In genomic region chr18:30512872-30513271, GRCh38 we compare ENCODE assay signal across 22 cellular contexts.
DNase-seq lines count a peak whose midpoint lies in the region; ATAC-seq, FAIRE-seq and TF ChIP-seq lines count a peak whose summit lies in the region.
"Had no signal": no experiment of that assay in that cellular context is flagged by ENCODE, and none has a peak within 500 bp of the region (broad histone marks: within the 10 kb centered on the region; RNA-seq: fewer than 3 reads in every experiment).

No MANE protein-coding gene starts in this region.

- no peaks in the 10 kb centered on the region for H3K27me3 Mint-ChIP-seq in neural progenitor cell (ENCODE audit: insufficient read depth, low read depth)
- H3K27me3 Mint-ChIP-seq: CD4-positive, CD25-positive, alpha-beta regulatory T cell; CD8-positive, alpha-beta memory T cell had no signal

- TF ChIP-seq EP300 in H1 (IDR thresholded peaks at IDR 0.05; ENCODE audit: borderline replicate concordance in 1 of 2, low read depth in 2 of 2, low read length in 2 of 2) (no peak), upper lobe of left lung (IDR thresholded peaks at IDR 0.05) (no peak)

- CTCF ChIA-PET in H1 (lab: Charles Lee; ENCODE audit: partially characterized antibody): interaction anchor here (1.7 kb wide), 1 partner anchor 8 kb away, joined by 3 read pairs; no protein-coding TSS in a partner anchor

- H3K36me3 Mint-ChIP-seq in neural progenitor cell: no peaks in the 10 kb centered on the region
- H3K36me3 Mint-ChIP-seq: CD4-positive, CD25-positive, alpha-beta regulatory T cell; CD8-positive, alpha-beta memory T cell had no signal

- H4K91ac ChIP-seq in H1 (replicated peaks; ENCODE audit: insufficient read length, low read length): no peak overlapping the region

- TF ChIP-seq POLR2A in H1 (IDR thresholded peaks at IDR 0.05; ENCODE audit: control extremely low read depth in 1 of 2, low read depth in 2 of 2, low read length in 2 of 2) (no peak), upper lobe of left lung (IDR thresholded peaks at IDR 0.05) (no peak), prostate gland (IDR thresholded peaks at IDR 0.05) (no peak)

- no peak overlapping the region for H2BK20ac ChIP-seq in H1 (ENCODE audit: low read length)

- no peak overlapping the region for H3K4me3 Mint-ChIP-seq in neural progenitor cell
- H3K4me3 Mint-ChIP-seq: CD4-positive, CD25-positive, alpha-beta regulatory T cell; CD8-positive, alpha-beta memory T cell; GM23338; HFFc6 had no signal

- POLR2A ChIA-PET in H1 (lab: Charles Lee; ENCODE audit: partially characterized antibody): no interaction called here

- H2BK120ac ChIP-seq in H1 (replicated peaks; ENCODE audit: low read depth, low read length): no peak overlapping the region

- H3K9ac ChIP-seq in H1 (replicated peaks in 1 of 4; ENCODE audit: extremely low read depth in 1 of 4, low read depth in 3 of 4, low read length in 3 of 4) (no peak overlapping the region), neural progenitor cell (no peak overlapping the region)

- TF ChIP-seq CTCF in H1 (IDR thresholded peaks at IDR 0.05; ENCODE audit: control extremely low read depth in 1 of 3, insufficient read depth in 1 of 3, low read depth in 1 of 3, low read length in 3 of 3) (no peak), neural progenitor cell (IDR thresholded peaks at IDR 0.05) (no peak), upper lobe of left lung (IDR thresholded peaks at IDR 0.05) (no peak), prostate gland (IDR thresholded peaks at IDR 0.05) (no peak)

- no peak overlapping the region for H3K56ac ChIP-seq in H1 (replicated peaks; ENCODE audit: insufficient read length, low read depth, low read length)

- no peaks in the 10 kb centered on the region for H3F3A ChIP-seq in neural progenitor cell (ENCODE audit: low read depth)

- H3K9me3 Mint-ChIP-seq in neural progenitor cell: no peaks in the 10 kb centered on the region
- H3K9me3 Mint-ChIP-seq: GM23338 had no signal

- no peak overlapping the region for H4K5ac ChIP-seq in H1 (ENCODE audit: insufficient read length, low read depth, low read length)

- 81% methylated on average over 4 of the region's 4 CpGs; no CpG with 5 or more reads in 1 of the 2 experiments for WGBS in H1 (ENCODE audit: extremely low coverage in 1 of 2, insufficient coverage in 1 of 2, insufficient read length in 1 of 2, insufficient replicate concordance in 2 of 2, low coverage in 1 of 2, low lambda C conversion rate in 2 of 2, missing lambda C conversion rate in 1 of 2), 2 experiments
- WGBS in upper lobe of left lung, 2 donors: 94 to 100% methylated on average over 1 to 4 of the region's 4 CpGs
- WGBS in prostate gland: 87% methylated on average over 4 of the region's 4 CpGs

- DNase-seq in H1 (ENCODE audit: low read depth in 1 of 2, low spot score in 2 of 2): no peak
- DNase-seq in neural progenitor cell (ENCODE audit: low spot score): no peak
- peak in 1 of 2 donors; percentile 20 for DNase-seq in upper lobe of left lung
- DNase-seq in prostate gland (ENCODE audit: low spot score): no peak
- no peak for DNase-seq in Ammon's horn (ENCODE audit: low spot score)
- DNase-seq: BE2C; C1 segment of cervical spinal cord; CD4-positive, CD25-positive, alpha-beta regulatory T cell; CD8-positive, alpha-beta memory T cell; COR-L47; DMS 273 treated with DMSO at 0.1 percent for 48 hours; DMS53; DND-41; EL; H7; HFFc6; IMR-90 had no signal

- H3K27ac ChIP-seq in H1 (ENCODE audit: low read depth, low read length): no peak overlapping the region
- H3K27ac ChIP-seq in neural progenitor cell: no peak overlapping the region
- no peak overlapping the region for H3K27ac ChIP-seq in upper lobe of left lung
- H3K27ac ChIP-seq in prostate gland: no peak overlapping the region

- no peak for TF ChIP-seq RAD21 in H1 (IDR thresholded peaks at IDR 0.05 in 1 of 2, conservative IDR thresholded peaks at IDR 0.05 in 1 of 2; ENCODE audit: low read depth in 2 of 2, low read length in 2 of 2)

- H3K79me2 ChIP-seq in H1 (ENCODE audit: control insufficient read depth in 1 of 2, insufficient read depth in 2 of 2, low read length in 2 of 2) (no peaks in the 10 kb centered on the region), neural progenitor cell (ENCODE audit: low read depth) (no peaks in the 10 kb centered on the region)

- H3K9me3 ChIP-seq in H1 (ENCODE audit: insufficient read depth in 2 of 2, low read depth in 1 of 2, low read length in 1 of 2) (no peaks in the 10 kb centered on the region), neural progenitor cell (ENCODE audit: low read depth) (no peaks in the 10 kb centered on the region), upper lobe of left lung (no peaks in the 10 kb centered on the region), prostate gland (no peaks in the 10 kb centered on the region)
- H3K9me3 ChIP-seq: BE2C had no signal

- H3K23ac ChIP-seq in H1 (ENCODE audit: insufficient read length): no peak overlapping the region

- ATAC-seq in upper lobe of left lung (ENCODE audit: low FRiP score in 2 of 2) (peak; percentile 38 to 61), GM18909 (IDR thresholded peaks at IDR 0.05; ENCODE audit: poor library complexity, unreplicated experiment) (no peak)
- ATAC-seq: GM12878, GM23338, HCT116 had no signal

- H3K27me3 ChIP-seq in H1 (replicated peaks in 1 of 4; ENCODE audit: control insufficient read depth in 3 of 4, extremely low read depth in 1 of 4, insufficient read depth in 3 of 4, low read length in 3 of 4) (no peaks in the 10 kb centered on the region), neural progenitor cell (no peaks in the 10 kb centered on the region), upper lobe of left lung (no peaks in the 10 kb centered on the region), prostate gland (replicated peaks; ENCODE audit: insufficient read depth) (no peaks in the 10 kb centered on the region)
- H3K27me3 ChIP-seq: BE2C had no signal

- no peaks in the 10 kb centered on the region for H3K79me1 ChIP-seq in H1 (ENCODE audit: low read depth, low read length)

- H2AFZ ChIP-seq in H1 (ENCODE audit: low read length) (no peak overlapping the region), neural progenitor cell (replicated peaks) (peak overlapping the region; percentile 72)
- H2AFZ ChIP-seq: GM23338 had no signal

- H3K36me3 ChIP-seq in H1 (ENCODE audit: control insufficient read depth in 2 of 4, insufficient read depth in 4 of 4, low read length in 3 of 4) (no peaks in the 10 kb centered on the region), neural progenitor cell (no peaks in the 10 kb centered on the region), upper lobe of left lung (no peaks in the 10 kb centered on the region), prostate gland (no peaks in the 10 kb centered on the region)
- H3K36me3 ChIP-seq: BE2C had no signal

- H3K23me2 ChIP-seq in H1 (ENCODE audit: low read depth, low read length): no peaks in the 10 kb centered on the region

- peak overlapping the region; percentile 77; the same call in 1 of the 2 replicates for H2BK15ac ChIP-seq in H1 (ENCODE audit: low read length)

- H4K8ac ChIP-seq in H1 (ENCODE audit: extremely low read depth, insufficient read depth, low read length): no peak overlapping the region

- intact Hi-C loops in prostate gland (cut with DNase I): no loop called here

- H2AK5ac ChIP-seq in H1 (ENCODE audit: low read depth, low read length): no peak overlapping the region

- no peaks in the 10 kb centered on the region for H3K4me1 Mint-ChIP-seq in neural progenitor cell
- H3K4me1 Mint-ChIP-seq: CD4-positive, CD25-positive, alpha-beta regulatory T cell; CD8-positive, alpha-beta memory T cell; GM23338 had no signal

- FAIRE-seq in H1 (lab: Jason Lieb, UNC): no peak
- FAIRE-seq: GM12878, HTR-8/SVneo had no signal

- no peak overlapping the region for H2BK12ac ChIP-seq in H1 (ENCODE audit: low read depth, low read length)

- no peak overlapping the region for H2BK5ac ChIP-seq in H1 (ENCODE audit: low read depth, low read length)

- H3K4me1 ChIP-seq in H1 (replicated peaks in 1 of 4; ENCODE audit: control insufficient read depth in 3 of 4, insufficient read depth in 4 of 4, low read length in 3 of 4) (no peaks in the 10 kb centered on the region), neural progenitor cell (no peaks in the 10 kb centered on the region), upper lobe of left lung (no peaks in the 10 kb centered on the region), prostate gland (replicated peaks) (no peaks in the 10 kb centered on the region)
- H3K4me1 ChIP-seq: BE2C had no signal

- H3K14ac ChIP-seq in H1 (ENCODE audit: insufficient read length): no peak overlapping the region

- H3K4ac ChIP-seq in H1 (replicated peaks; ENCODE audit: insufficient read length, low read depth, low read length): no peak overlapping the region

- H3K4me3 ChIP-seq in H1 (ENCODE audit: extremely low read depth in 1 of 4, insufficient read depth in 2 of 4, low read depth in 3 of 4, low read length in 4 of 4): no peak overlapping the region
- no peak overlapping the region for H3K4me3 ChIP-seq in neural progenitor cell
- no peak overlapping the region for H3K4me3 ChIP-seq in upper lobe of left lung
- no peak overlapping the region for H3K4me3 ChIP-seq in prostate gland
- H3K4me3 ChIP-seq: GM12878, GM23338 had no signal

- H4K20me1 ChIP-seq in H1 (replicated peaks in 1 of 2; ENCODE audit: control insufficient read depth in 1 of 2, insufficient read depth in 2 of 2, low read length in 2 of 2) (no peaks in the 10 kb centered on the region), neural progenitor cell (ENCODE audit: low read depth) (no peaks in the 10 kb centered on the region)

- H3K4me2 ChIP-seq in H1 (ENCODE audit: insufficient read depth in 1 of 2, low read depth in 2 of 2, low read length in 2 of 2) (no peak overlapping the region), neural progenitor cell (no peak overlapping the region)
- H3K4me2 ChIP-seq: GM23338 had no signal

- H3K27ac Mint-ChIP-seq in neural progenitor cell: peak overlapping the region; percentile 85
- H3K27ac Mint-ChIP-seq: CD4-positive, CD25-positive, alpha-beta regulatory T cell; CD8-positive, alpha-beta memory T cell; GM23338; HFFc6 had no signal

- 0 out of 2 replicates have a peak overlapping the region, but pooled peaks have one; percentile 6 for H3K18ac ChIP-seq in H1 (ENCODE audit: extremely low read depth, low read length)

TF ChIP-seq in H1, 55 proteins besides CTCF, POLR2A, EP300 and RAD21 (continues in another document):
- TF ChIP-seq HDAC2 (IDR thresholded peaks at IDR 0.05; ENCODE audit: borderline replicate concordance in 1 of 2, low read depth in 2 of 2, low read length in 2 of 2): no peak
- TF ChIP-seq EGR1 (IDR thresholded peaks at IDR 0.05; ENCODE audit: borderline replicate concordance, low read depth, low read length): no peak
- TF ChIP-seq SIN3A (conservative IDR thresholded peaks at IDR 0.05 in 1 of 2, IDR thresholded peaks at IDR 0.05 in 1 of 2; ENCODE audit: low read depth in 1 of 2, low read length in 2 of 2): no peak
- TF ChIP-seq JUN (IDR thresholded peaks at IDR 0.05; ENCODE audit: low read depth, low read length): no peak
- no peak for TF ChIP-seq SP1 (IDR thresholded peaks at IDR 0.05; ENCODE audit: low read depth, low read length)
- TF ChIP-seq GTF2F1 (IDR thresholded peaks at IDR 0.05; ENCODE audit: borderline replicate concordance, low read depth, low read length): no peak
- no peak for TF ChIP-seq BACH1 (IDR thresholded peaks at IDR 0.05; ENCODE audit: low read length)
- no peak for TF ChIP-seq SP4 (IDR thresholded peaks at IDR 0.05; ENCODE audit: low read length)
- TF ChIP-seq RBBP5 (IDR thresholded peaks at IDR 0.05; ENCODE audit: borderline replicate concordance, low read depth, low read length): no peak
